In the genomic region with DNA sequence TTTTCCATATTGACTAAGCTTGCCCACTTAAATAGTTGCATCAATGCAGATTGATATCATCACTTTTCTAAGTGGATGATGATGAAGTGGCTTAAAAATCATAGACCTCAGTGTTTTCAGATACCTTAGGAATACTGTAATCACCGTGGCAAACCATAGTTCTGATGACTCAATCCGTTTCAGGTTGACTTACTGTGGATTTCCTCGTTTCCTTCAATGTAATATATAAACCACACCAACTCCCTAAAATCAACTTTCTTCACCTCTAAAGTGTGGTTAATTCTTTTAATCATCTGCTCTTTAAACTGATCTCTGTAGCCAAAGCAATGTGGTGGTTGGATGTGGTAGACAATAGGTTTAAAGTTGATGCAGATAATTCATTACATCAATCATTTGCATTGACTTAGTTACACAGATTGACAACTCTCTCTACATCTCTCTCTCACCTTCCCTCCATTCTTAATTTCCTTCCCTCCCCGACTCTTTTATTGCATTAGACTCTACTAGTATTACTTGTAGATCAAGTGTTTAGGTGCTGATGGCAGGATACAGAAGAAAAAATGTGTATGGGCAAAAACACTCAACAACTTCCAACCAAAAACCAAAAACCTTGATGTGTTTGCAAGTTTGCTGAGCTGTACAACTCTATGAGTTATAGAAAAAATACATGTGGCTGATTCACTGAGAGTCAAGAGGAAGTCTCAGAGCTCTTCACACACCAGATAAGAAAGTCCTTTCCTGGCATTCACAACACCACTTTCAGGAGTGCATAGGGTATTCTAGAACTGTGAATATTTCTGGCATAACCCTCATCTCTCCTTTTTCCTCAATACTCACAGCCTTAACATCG, we compare ENCODE assay signal across 11 cellular contexts.
DNase-seq lines count a peak whose midpoint lies in the region; ATAC-seq, FAIRE-seq and TF ChIP-seq lines count a peak whose summit lies in the region.
"Had no signal": no experiment of that assay in that cellular context is flagged by ENCODE, and none has a peak within 500 bp of the region (broad histone marks: within the 10 kb centered on the region; RNA-seq: fewer than 3 reads in every experiment).

No MANE protein-coding gene starts in this region.

- no peak overlapping the region for H3K9ac ChIP-seq in OCI-LY1 (ENCODE audit: low read length)

- no peaks in the 10 kb centered on the region for H3K9me3 Mint-ChIP-seq in activated T-cell treated with anti-CD3 and anti-CD28 coated beads, Interleukin-2, amount 50 U/mL, for 24 hours

- H3K4me3 ChIP-seq in OCI-LY1 (ENCODE audit: low read depth, low read length, poor library complexity, severe bottlenecking) (no peak overlapping the region), bronchial epithelial cell (ENCODE audit: low read depth, low read length) (no peak overlapping the region), skeletal muscle cell (ENCODE audit: low read depth, low read length) (no peak overlapping the region), right cardiac atrium (ENCODE audit: low read length) (no peak overlapping the region)
- H3K4me3 ChIP-seq: pancreas, SJCRH30 had no signal

- no peaks in the 10 kb centered on the region for H3K79me2 ChIP-seq in OCI-LY1 (ENCODE audit: insufficient read depth, low read length)

- H3K36me3 ChIP-seq in OCI-LY1 (ENCODE audit: insufficient read depth, low read length) (no peaks in the 10 kb centered on the region), bronchial epithelial cell (ENCODE audit: control insufficient read depth, insufficient read depth, low read length) (no peaks in the 10 kb centered on the region)
- H3K36me3 ChIP-seq: pancreas, SJCRH30 had no signal

- peak overlapping the region; percentile 97 for H3K27ac Mint-ChIP-seq in activated T-cell treated with anti-CD3 and anti-CD28 coated beads, Interleukin-2, amount 50 U/mL, for 24 hours

- DNase-seq in activated T-cell treated with anti-CD3 and anti-CD28 coated beads, Interleukin-2, amount 50 U/mL, for 24 hours, result no peak
- no peak for DNase-seq in activated T-cell treated with anti-CD3 and anti-CD28 coated beads, Interleukin-2, amount 50 U/mL, for 1 hour
- peak; percentile 68 for DNase-seq in bronchial epithelial cell (ENCODE audit: low read depth)
- DNase-seq in skeletal muscle cell (ENCODE audit: low read depth), result peak; percentile 40
- DNase-seq in activated gamma-delta T cell (lab: John Stamatoyannopoulos, UW), result no peak
- DNase-seq in occipital lobe (lab: John Stamatoyannopoulos, UW), result no peak
- DNase-seq in right cardiac atrium, result no peak
- DNase-seq: effector memory CD4-positive, alpha-beta T cell; pancreas; SJCRH30 had no signal

- H3K27ac ChIP-seq in OCI-LY1 (ENCODE audit: low read depth, low read length, poor library complexity, severe bottlenecking) (no peak overlapping the region), right cardiac atrium (ENCODE audit: low read length) (no peak overlapping the region)
- H3K27ac ChIP-seq: pancreas, SJCRH30 had no signal

- H3K4me1 ChIP-seq in OCI-LY1 (ENCODE audit: insufficient read depth, low read length, severe bottlenecking) (no peaks in the 10 kb centered on the region), right cardiac atrium (ENCODE audit: control insufficient read depth, insufficient read depth, low read length) (no peaks in the 10 kb centered on the region)
- H3K4me1 ChIP-seq: pancreas had no signal

- H3K4me1 Mint-ChIP-seq in activated T-cell treated with anti-CD3 and anti-CD28 coated beads, Interleukin-2, amount 50 U/mL, for 24 hours (ENCODE audit: low read depth), result peaks cover 52% of the 10 kb centered on the region

- H3K4me3 Mint-ChIP-seq in activated T-cell treated with anti-CD3 and anti-CD28 coated beads, Interleukin-2, amount 50 U/mL, for 24 hours, result peak overlapping the region; percentile 0

- H3K36me3 Mint-ChIP-seq in activated T-cell treated with anti-CD3 and anti-CD28 coated beads, Interleukin-2, amount 50 U/mL, for 24 hours (ENCODE audit: low read depth), result no peaks in the 10 kb centered on the region

- TF ChIP-seq CTCF in OCI-LY1 (IDR thresholded peaks at IDR 0.05; ENCODE audit: low read length) (no peak), bronchial epithelial cell (IDR thresholded peaks at IDR 0.05; ENCODE audit: insufficient read depth, low read length, severe bottlenecking) (no peak)

- intact Hi-C loops in right cardiac atrium (cut with DNase I), result no loop called here

- ATAC-seq in right cardiac atrium, result no peak
- ATAC-seq: pancreas had no signal

- H3K27me3 Mint-ChIP-seq in activated T-cell treated with anti-CD3 and anti-CD28 coated beads, Interleukin-2, amount 50 U/mL, for 24 hours, result peaks cover 2% of the 10 kb centered on the region

- no peak overlapping the region for H3K4me2 ChIP-seq in OCI-LY1 (ENCODE audit: low read length)

- WGBS in right cardiac atrium, result 81% methylated on average over 5 of the region's 5 CpGs

- no peaks in the 10 kb centered on the region for H4K20me1 ChIP-seq in OCI-LY1 (ENCODE audit: insufficient read depth, low read length)

- no peaks in the 10 kb centered on the region for H3F3A ChIP-seq in OCI-LY1 (ENCODE audit: insufficient read depth, low read length)

- H3K9me3 ChIP-seq in OCI-LY1 (ENCODE audit: low read length), result no peaks in the 10 kb centered on the region
- no peaks in the 10 kb centered on the region for H3K9me3 ChIP-seq in right cardiac atrium (ENCODE audit: control insufficient read depth, low read length)
- H3K9me3 ChIP-seq: pancreas, SJCRH30 had no signal

- H2AFZ ChIP-seq in OCI-LY1 (ENCODE audit: low read length), result 0 out of 2 replicates have a peak overlapping the region, but pooled peaks have one; percentile 28

- H3K27me3 ChIP-seq in OCI-LY1 (ENCODE audit: insufficient read depth, low read length) (no peaks in the 10 kb centered on the region), bronchial epithelial cell (ENCODE audit: control insufficient read depth, insufficient read depth, low read length) (no peaks in the 10 kb centered on the region), right cardiac atrium (ENCODE audit: control insufficient read depth, insufficient read depth) (no peaks in the 10 kb centered on the region)
- H3K27me3 ChIP-seq: pancreas, SJCRH30 had no signal

- no peaks in the 10 kb centered on the region for H3K9me2 ChIP-seq in OCI-LY1 (ENCODE audit: low read depth, low read length)

- no peak for FAIRE-seq in bronchial epithelial cell (lab: Jason Lieb, UNC)
- FAIRE-seq: pancreas had no signal

Comparison
In these comparisons a context has a peak if more than half of its experiments do, and no peak if none do; other contexts are left out.
1. DNase-seq: peak in bronchial epithelial cell (single experiment) and skeletal muscle cell (single experiment); none in activated T-cell treated with anti-CD3 and anti-CD28 coated beads, Interleukin-2, amount 50 U/mL, for 24 hours (single experiment), activated T-cell treated with anti-CD3 and anti-CD28 coated beads, Interleukin-2, amount 50 U/mL, for 1 hour (single experiment), activated gamma-delta T cell (single experiment), occipital lobe (single experiment) and right cardiac atrium (0 of 3).